11 cellular contexts compared by ENCODE assay signal in the genomic region with DNA sequence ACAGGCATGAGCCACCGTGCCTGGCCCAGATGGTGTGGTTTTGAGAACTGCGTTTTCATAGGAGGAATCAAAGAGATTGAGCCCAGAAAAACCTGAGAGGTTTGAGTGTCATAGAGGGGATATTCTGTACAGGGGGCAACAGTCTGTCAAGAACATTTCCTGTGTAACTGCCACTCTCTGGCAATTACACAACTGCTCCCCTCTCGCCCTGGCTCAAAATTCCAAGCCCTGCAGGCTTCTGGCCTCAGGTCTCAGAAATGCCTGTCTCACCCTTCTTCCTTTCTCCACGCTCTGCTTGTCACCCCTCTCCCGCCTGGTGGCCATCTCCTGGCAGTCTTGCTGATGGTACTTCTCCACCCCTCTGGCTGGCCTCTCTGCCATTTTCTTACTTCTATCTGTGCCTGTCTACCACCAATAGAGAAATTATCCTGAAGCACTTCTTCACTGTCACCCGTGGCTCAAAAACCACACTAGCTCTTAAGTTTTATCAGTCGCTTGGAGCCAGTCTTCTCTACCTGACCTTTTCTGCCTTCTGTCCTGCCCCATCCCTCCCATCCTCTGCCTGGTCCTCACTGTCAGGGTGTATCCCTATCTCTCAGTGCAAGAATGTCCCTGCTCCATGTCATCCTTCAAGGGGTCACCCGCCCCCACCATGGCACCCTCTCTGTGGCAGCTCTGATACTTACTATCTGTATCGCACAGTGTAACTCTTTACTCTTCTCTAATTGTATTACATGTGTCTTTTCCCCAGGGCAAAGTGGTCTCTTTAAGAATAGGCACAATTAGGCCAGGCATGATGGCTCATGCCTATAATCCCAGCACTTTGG. TPM values are rescaled to one million over a fixed set of nuclear protein-coding genes. Genes with fewer than 3 reads are reported as not detected.
DNase-seq lines count a peak whose midpoint lies in the region; ATAC-seq and TF ChIP-seq lines count a peak whose summit lies in the region.
"Had no signal": no experiment of that assay in that cellular context is flagged by ENCODE, and none has a peak within 500 bp of the region (broad histone marks: within the 10 kb centered on the region; RNA-seq: fewer than 3 reads in every experiment).

No MANE protein-coding gene starts in this region.

- peaks cover 36% of the 10 kb centered on the region for H3K4me1 Mint-ChIP-seq in activated T-cell treated with anti-CD3 and anti-CD28 coated beads, Interleukin-2, amount 50 U/mL, for 72 hours (ENCODE audit: low read depth)

- H3K4me3 Mint-ChIP-seq in activated T-cell treated with anti-CD3 and anti-CD28 coated beads, Interleukin-2, amount 50 U/mL, for 72 hours, result no peak overlapping the region

- TF ChIP-seq CTCF in ascending aorta (IDR thresholded peaks at IDR 0.05) (no peak), thoracic aorta (IDR thresholded peaks at IDR 0.05) (no peak)

- H3K9me3 ChIP-seq in ascending aorta (no peaks in the 10 kb centered on the region), thoracic aorta (no peaks in the 10 kb centered on the region)

- no peaks in the 10 kb centered on the region for H3K27me3 Mint-ChIP-seq in activated T-cell treated with anti-CD3 and anti-CD28 coated beads, Interleukin-2, amount 50 U/mL, for 72 hours (ENCODE audit: low read depth)

- H3K9me3 Mint-ChIP-seq in activated T-cell treated with anti-CD3 and anti-CD28 coated beads, Interleukin-2, amount 50 U/mL, for 72 hours, result no peaks in the 10 kb centered on the region
- H3K9me3 Mint-ChIP-seq: activated T-helper 2 cell treated with anti-CD3 and anti-CD28 coated beads, Interferon-gamma antibody, Interleukin-2, Interleukin-4, amounts not matched to agents 10 μg/mL and 5 μg/mL and 100 μg/mL, durations not matched to agents 14 hours and 24 hours and 36 hours had no signal

- DNase-seq in activated T-cell treated with anti-CD3 and anti-CD28 coated beads, Interleukin-2, amount 50 U/mL, for 72 hours, result no peak
- no peak for DNase-seq in activated T-cell treated with anti-CD3 and anti-CD28 coated beads, Interleukin-2, amount 50 U/mL, for 48 hours
- DNase-seq in ascending aorta (ENCODE audit: low spot score in 2 of 2), result no peak
- DNase-seq in myocyte (ENCODE audit: low read depth), result peak; percentile 16
- DNase-seq in thoracic aorta (ENCODE audit: low spot score), result no peak
- DNase-seq in SW480 (ENCODE audit: low spot score), result no peak
- DNase-seq: stimulated activated CD4-positive, alpha-beta T cell treated with anti-CD3 and anti-CD28 coated beads, Interleukin-4, amount 100 ng/mL, for 1 hour had no signal

- peaks cover 0 to 2% of the 10 kb centered on the region in 2 donors for H3K36me3 ChIP-seq in ascending aorta
- H3K36me3 ChIP-seq in thoracic aorta, result no peaks in the 10 kb centered on the region

- peaks cover 0 to 2% of the 10 kb centered on the region in 2 donors for H3K36me3 Mint-ChIP-seq in activated T-cell treated with anti-CD3 and anti-CD28 coated beads, Interleukin-2, amount 50 U/mL, for 72 hours (ENCODE audit: insufficient read depth in 2 of 2)

- H3K4me1 ChIP-seq in ascending aorta (peaks cover 12 to 53% of the 10 kb centered on the region in 2 donors), thoracic aorta (ENCODE audit: control insufficient read depth in 1 of 2, low read depth in 2 of 2) (peaks cover 63 to 92% of the 10 kb centered on the region in 2 donors)

- ATAC-seq in activated T-cell treated with anti-CD3 and anti-CD28 coated beads, Interleukin-2, amount 50 U/mL, for 72 hours (replicated peaks in 1 of 2), result no peak
- ATAC-seq in thoracic aorta (ENCODE audit: insufficient number of reproducible peaks, low FRiP score, low read depth), result no peak
- ATAC-seq in GM21529 (IDR thresholded peaks at IDR 0.05; ENCODE audit: unreplicated experiment), result no peak
- ATAC-seq in GM19035 (IDR thresholded peaks at IDR 0.05; ENCODE audit: unreplicated experiment), result no peak
- ATAC-seq: Panc1 had no signal

- intact Hi-C loops in ascending aorta (cut with DNase I), result no loop called here

- H3K27ac Mint-ChIP-seq in activated T-cell treated with anti-CD3 and anti-CD28 coated beads, Interleukin-2, amount 50 U/mL, for 72 hours, result peak overlapping the region; percentile 12
- H3K27ac Mint-ChIP-seq: activated T-helper 2 cell treated with anti-CD3 and anti-CD28 coated beads, Interferon-gamma antibody, Interleukin-2, Interleukin-4, amounts not matched to agents 10 μg/mL and 5 μg/mL and 100 μg/mL, durations not matched to agents 14 hours and 24 hours and 36 hours had no signal

- H3K27me3 ChIP-seq in ascending aorta (no peaks in the 10 kb centered on the region), thoracic aorta (replicated peaks; ENCODE audit: insufficient read depth) (no peaks in the 10 kb centered on the region)

- no peak overlapping the region for H3K4me3 ChIP-seq in ascending aorta
- H3K4me3 ChIP-seq in thoracic aorta, result no peak overlapping the region

- peak overlapping the region; percentile 84 to 88 for H3K27ac ChIP-seq in ascending aorta
- H3K27ac ChIP-seq in thoracic aorta, result peak overlapping the region; percentile 80 to 90

RNA-seq across cellular contexts. Expression of a gene that starts 4.2 kb away (rescaled TPM):
- total RNA-seq in activated T-cell treated with anti-CD3 and anti-CD28 coated beads, Interleukin-2, amount 50 U/mL, for 72 hours, result 10 to 100 TPM; 73.3 to 78.9 TPM
- total RNA-seq in ascending aorta (114 TPM), myocyte (127 and 153 TPM in 2 replicates), thoracic aorta (10 to 100 TPM; 27.1 to 42.8 TPM)
- polyA plus RNA-seq in myocyte (2012), result 1,018 TPM

RNA-seq across cellular contexts. Expression of a gene that starts 7.1 kb away (rescaled TPM):
- total RNA-seq in activated T-cell treated with anti-CD3 and anti-CD28 coated beads, Interleukin-2, amount 50 U/mL, for 72 hours, result 100 to 1,000 TPM; 114 to 129 TPM
- total RNA-seq in ascending aorta (157 TPM), myocyte (174 and 313 TPM in 2 replicates), thoracic aorta (100 to 1,000 TPM; 107 to 124 TPM)
- polyA plus RNA-seq in myocyte (2012), result 566 TPM

RNA-seq across cellular contexts. Expression of a gene that starts 11.0 kb away (rescaled TPM):
- 10 to 100 TPM; 85.0 to 89.5 TPM for total RNA-seq in activated T-cell treated with anti-CD3 and anti-CD28 coated beads, Interleukin-2, amount 50 U/mL, for 72 hours
- total RNA-seq in ascending aorta, result 10.0 TPM
- 9.5 and 9.8 TPM in 2 replicates for total RNA-seq in myocyte
- polyA plus RNA-seq in myocyte (2012), result 51.3 TPM
- 10 to 100 TPM; 30.9 to 34.9 TPM for total RNA-seq in thoracic aorta

RNA-seq across cellular contexts. Expression of a gene that starts 14.1 kb away (rescaled TPM):
- total RNA-seq in activated T-cell treated with anti-CD3 and anti-CD28 coated beads, Interleukin-2, amount 50 U/mL, for 72 hours, result 1 to 10 TPM; 3.5 to 4.1 TPM
- 26.7 TPM for total RNA-seq in ascending aorta
- 22.7 and 24.9 TPM in 2 replicates for total RNA-seq in myocyte
- polyA plus RNA-seq in myocyte (2012), result 66.8 TPM
- total RNA-seq in thoracic aorta, result 10 to 100 TPM; 25.7 to 26.3 TPM

RNA-seq across cellular contexts. Expression of a gene that starts 23.4 kb away (rescaled TPM):
- 10 to 100 TPM; 38.9 to 48.9 TPM for total RNA-seq in activated T-cell treated with anti-CD3 and anti-CD28 coated beads, Interleukin-2, amount 50 U/mL, for 72 hours
- total RNA-seq in ascending aorta, result 1.6 TPM
- total RNA-seq in myocyte, result 20.2 and 28.5 TPM in 2 replicates
- 45.2 TPM for polyA plus RNA-seq in myocyte (2012)
- total RNA-seq in thoracic aorta, result 10 to 100 TPM; 13.0 to 21.9 TPM
